Comparison of ENCODE assay signal across 8 cellular contexts in the genomic region with DNA sequence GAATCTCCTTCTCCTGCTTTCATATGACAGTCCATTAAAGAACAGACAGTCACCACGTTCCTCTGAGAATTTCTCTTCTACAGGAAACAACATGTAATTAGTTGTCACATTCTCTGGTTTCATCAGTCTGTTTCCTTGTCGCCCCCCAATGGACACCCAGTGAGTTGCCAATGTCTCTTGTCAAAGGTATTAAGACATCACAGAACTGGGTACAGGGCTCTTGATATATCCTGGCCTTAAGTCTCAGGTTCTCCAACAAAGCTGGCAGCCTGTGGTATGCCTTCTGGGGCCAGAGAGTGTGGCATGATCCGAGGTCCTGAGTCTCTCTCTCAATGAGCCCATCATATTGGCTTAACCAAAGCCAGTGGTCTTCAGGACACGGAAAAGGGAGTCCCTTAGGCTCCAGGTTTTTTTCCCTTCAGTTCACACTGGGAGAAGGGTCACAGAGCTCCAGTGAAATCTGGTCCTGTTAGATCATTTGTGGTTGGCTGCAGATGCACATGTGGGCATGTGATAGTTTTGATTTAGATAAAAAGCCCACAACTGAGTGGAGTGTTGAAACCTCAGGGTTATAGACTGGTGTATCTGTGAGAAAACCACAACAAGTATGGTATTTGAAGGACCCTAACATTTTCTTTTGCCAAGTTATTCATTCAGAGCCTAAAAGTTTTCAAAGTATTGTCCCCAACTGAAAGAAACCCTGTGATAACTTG. TPM values are rescaled to one million over a fixed set of nuclear protein-coding genes. Genes with fewer than 3 reads are reported as not detected.
DNase-seq lines count a peak whose midpoint lies in the region; ATAC-seq and TF ChIP-seq lines count a peak whose summit lies in the region.

No MANE protein-coding gene starts in this region.

- ATAC-seq in GM19023 (IDR thresholded peaks at IDR 0.05; ENCODE audit: unreplicated experiment) = peak; percentile 62
- peak; percentile 81 for ATAC-seq in HG03442 (IDR thresholded peaks at IDR 0.05; ENCODE audit: unreplicated experiment)

- no peak overlapping the region for H3K4me3 Mint-ChIP-seq in neural crest cell

- H3K4me1 Mint-ChIP-seq in neural crest cell = no peaks in the 10 kb centered on the region

- H3K36me3 Mint-ChIP-seq in neural crest cell (ENCODE audit: low read depth) = no peaks in the 10 kb centered on the region

- H3K4me1 ChIP-seq in esophagus muscularis mucosa = no peaks in the 10 kb centered on the region

- peak; percentile 10 for DNase-seq in RPMI8226
- peak; percentile 3 for DNase-seq in epithelial cell of esophagus (ENCODE audit: low read depth)
- DNase-seq in neural crest cell (ENCODE audit: low read depth, low spot score) = peak; percentile 23
- DNase-seq in activated effector memory CD4-positive, alpha-beta T cell treated with Interleukin-2 at 50 U/mL for 16 hours = no peak
- DNase-seq in esophagus muscularis mucosa (ENCODE audit: extremely low spot score) = no peak

- H3K4me3 ChIP-seq in epithelial cell of esophagus (ENCODE audit: low read length) = no peak overlapping the region
- H3K4me3 ChIP-seq in esophagus muscularis mucosa = no peak overlapping the region

- H3K27ac Mint-ChIP-seq in neural crest cell (ENCODE audit: unreplicated experiment) = no peak overlapping the region

- no peaks in the 10 kb centered on the region for H3K9me3 ChIP-seq in esophagus muscularis mucosa

- no peaks in the 10 kb centered on the region for H3K36me3 ChIP-seq in esophagus muscularis mucosa

- TF ChIP-seq CTCF in C4-2B (conservative IDR thresholded peaks at IDR 0.05) (peak; percentile 62), epithelial cell of esophagus (IDR thresholded peaks at IDR 0.05; ENCODE audit: insufficient read depth, low read depth, low read length, missing control alignments) (no peak), neural crest cell (conservative IDR thresholded peaks at IDR 0.05) (peak; percentile 50), esophagus muscularis mucosa (IDR thresholded peaks at IDR 0.05) (peak in 1 of 3 experiments; percentile 38)

- TF ChIP-seq EP300 in esophagus muscularis mucosa (IDR thresholded peaks at IDR 0.05) = no peak

- H3K27me3 ChIP-seq in esophagus muscularis mucosa = peaks cover 0 to 6% (median 0%) of the 10 kb centered on the region in 4 donors

- H3K27me3 Mint-ChIP-seq in neural crest cell (ENCODE audit: low read depth) = no peaks in the 10 kb centered on the region

- H3K27ac ChIP-seq in C4-2B = no peak overlapping the region
- no peak overlapping the region for H3K27ac ChIP-seq in esophagus muscularis mucosa (replicated peaks in 1 of 4)

- no peak for TF ChIP-seq POLR2A in esophagus muscularis mucosa (IDR thresholded peaks at IDR 0.05; ENCODE audit: low read depth)

- intact Hi-C loops in esophagus muscularis mucosa (cut with DNase I) = loop anchor here (10.0 kb wide), 1 partner anchor 99 kb away; no protein-coding TSS in a partner anchor

- 41% methylated on average over 4 of the region's 4 CpGs for WGBS in esophagus muscularis mucosa

- H3K9me3 Mint-ChIP-seq in neural crest cell = no peaks in the 10 kb centered on the region

RNA-seq across cellular contexts. Expression of gene PRLR, which starts 46.9 kb away (rescaled TPM):
- 0.58 and 0.64 TPM in 2 replicates for total RNA-seq in neural crest cell
- 1 to 10 TPM in 1 of 4 donors, under 1 TPM in 3; 0.66 to 1.7 (median 0.79) TPM for total RNA-seq in esophagus muscularis mucosa

Comparison
In these comparisons a context has a peak if more than half of its experiments do, and no peak if none do; other contexts are left out.
1. DNase-seq: peak in RPMI8226 (single experiment), epithelial cell of esophagus (single experiment) and neural crest cell (single experiment); none in activated effector memory CD4-positive, alpha-beta T cell treated with Interleukin-2 at 50 U/mL for 16 hours (single experiment) and esophagus muscularis mucosa (single experiment).